Comparison of ENCODE assay signal across 1 cellular context in genomic region chr12:54159140-54159539, GRCh38.
TF ChIP-seq lines count a peak whose summit lies in the region.

No MANE protein-coding gene starts in this region.

TF ChIP-seq in K562, 482 proteins besides CTCF, POLR2A, EP300 and RAD21 (continued from another document and continues in another):
- TF ChIP-seq, protein P1, sequence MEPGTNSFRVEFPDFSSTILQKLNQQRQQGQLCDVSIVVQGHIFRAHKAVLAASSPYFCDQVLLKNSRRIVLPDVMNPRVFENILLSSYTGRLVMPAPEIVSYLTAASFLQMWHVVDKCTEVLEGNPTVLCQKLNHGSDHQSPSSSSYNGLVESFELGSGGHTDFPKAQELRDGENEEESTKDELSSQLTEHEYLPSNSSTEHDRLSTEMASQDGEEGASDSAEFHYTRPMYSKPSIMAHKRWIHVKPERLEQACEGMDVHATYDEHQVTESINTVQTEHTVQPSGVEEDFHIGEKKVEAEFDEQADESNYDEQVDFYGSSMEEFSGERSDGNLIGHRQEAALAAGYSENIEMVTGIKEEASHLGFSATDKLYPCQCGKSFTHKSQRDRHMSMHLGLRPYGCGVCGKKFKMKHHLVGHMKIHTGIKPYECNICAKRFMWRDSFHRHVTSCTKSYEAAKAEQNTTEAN (CRISPR knock-in tag; IDR thresholded peaks at IDR 0.05), result no peak
- TF ChIP-seq ARID1B (IDR thresholded peaks at IDR 0.05) (no peak), RUNX1 (IDR thresholded peaks at IDR 0.05; ENCODE audit: low read depth) (no peak), NR3C1 (CRISPR knock-in tag; IDR thresholded peaks at IDR 0.05) (no peak), RNF2 (IDR thresholded peaks at IDR 0.05) (no peak), EWSR1 (IDR thresholded peaks at IDR 0.05; ENCODE audit: borderline replicate concordance, low read depth, partially characterized antibody) (no peak), ZNF512 (tag; IDR thresholded peaks at IDR 0.05) (no peak), CHD2 (IDR thresholded peaks at IDR 0.05; ENCODE audit: low read depth, low read length) (no peak), SMARCA4 (IDR thresholded peaks at IDR 0.05) (no peak), PKNOX1 (IDR thresholded peaks at IDR 0.05) (peak; percentile 79), PRMT5 (CRISPR knock-in tag; IDR thresholded peaks at IDR 0.05) (no peak), ZNF561 (CRISPR knock-in tag; conservative IDR thresholded peaks at IDR 0.05) (no peak), GATAD2A (IDR thresholded peaks at IDR 0.05) (no peak), ASH1L (IDR thresholded peaks at IDR 0.05; ENCODE audit: borderline replicate concordance, low read depth, partially characterized antibody) (no peak), ZFP1 (CRISPR knock-in tag; IDR thresholded peaks at IDR 0.05) (no peak), MEIS2 (IDR thresholded peaks at IDR 0.05; ENCODE audit: partially characterized antibody) (peak; percentile 79), MAFK (IDR thresholded peaks at IDR 0.05; ENCODE audit: low read length) (no peak), E2F5 (CRISPR knock-in tag; IDR thresholded peaks at IDR 0.05) (no peak), LEF1 (IDR thresholded peaks at IDR 0.05) (no peak), USF2 (CRISPR knock-in tag; IDR thresholded peaks at IDR 0.05) (peak; percentile 96), DPF2 (IDR thresholded peaks at IDR 0.05) (no peak), ZBTB33 (CRISPR knock-in tag; IDR thresholded peaks at IDR 0.05) (no peak), SOX6 (IDR thresholded peaks at IDR 0.05) (no peak), TCF3 (CRISPR knock-in tag; IDR thresholded peaks at IDR 0.05) (no peak), ATF4 (CRISPR knock-in tag; IDR thresholded peaks at IDR 0.05) (no peak), HDGF (IDR thresholded peaks at IDR 0.05) (no peak), ZNF609 (CRISPR knock-in tag; IDR thresholded peaks at IDR 0.05; ENCODE audit: borderline replicate concordance) (no peak)
- TF ChIP-seq, protein P2, sequence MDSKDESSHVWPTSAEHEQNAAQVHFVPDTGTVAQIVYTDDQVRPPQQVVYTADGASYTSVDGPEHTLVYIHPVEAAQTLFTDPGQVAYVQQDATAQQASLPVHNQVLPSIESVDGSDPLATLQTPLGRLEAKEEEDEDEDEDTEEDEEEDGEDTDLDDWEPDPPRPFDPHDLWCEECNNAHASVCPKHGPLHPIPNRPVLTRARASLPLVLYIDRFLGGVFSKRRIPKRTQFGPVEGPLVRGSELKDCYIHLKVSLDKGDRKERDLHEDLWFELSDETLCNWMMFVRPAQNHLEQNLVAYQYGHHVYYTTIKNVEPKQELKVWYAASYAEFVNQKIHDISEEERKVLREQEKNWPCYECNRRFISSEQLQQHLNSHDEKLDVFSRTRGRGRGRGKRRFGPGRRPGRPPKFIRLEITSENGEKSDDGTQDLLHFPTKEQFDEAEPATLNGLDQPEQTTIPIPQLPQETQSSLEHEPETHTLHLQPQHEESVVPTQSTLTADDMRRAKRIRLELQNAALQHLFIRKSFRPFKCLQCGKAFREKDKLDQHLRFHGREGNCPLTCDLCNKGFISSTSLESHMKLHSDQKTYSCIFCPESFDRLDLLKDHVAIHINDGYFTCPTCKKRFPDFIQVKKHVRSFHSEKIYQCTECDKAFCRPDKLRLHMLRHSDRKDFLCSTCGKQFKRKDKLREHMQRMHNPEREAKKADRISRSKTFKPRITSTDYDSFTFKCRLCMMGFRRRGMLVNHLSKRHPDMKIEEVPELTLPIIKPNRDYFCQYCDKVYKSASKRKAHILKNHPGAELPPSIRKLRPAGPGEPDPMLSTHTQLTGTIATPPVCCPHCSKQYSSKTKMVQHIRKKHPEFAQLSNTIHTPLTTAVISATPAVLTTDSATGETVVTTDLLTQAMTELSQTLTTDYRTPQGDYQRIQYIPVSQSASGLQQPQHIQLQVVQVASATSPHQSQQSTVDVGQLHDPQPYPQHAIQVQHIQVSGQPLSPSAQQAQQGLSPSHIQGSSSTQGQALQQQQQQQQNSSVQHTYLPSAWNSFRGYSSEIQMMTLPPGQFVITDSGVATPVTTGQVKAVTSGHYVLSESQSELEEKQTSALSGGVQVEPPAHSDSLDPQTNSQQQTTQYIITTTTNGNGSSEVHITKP (IDR thresholded peaks at IDR 0.05; ENCODE audit: partially characterized antibody), result peak; percentile 29
- TF ChIP-seq, protein P3, sequence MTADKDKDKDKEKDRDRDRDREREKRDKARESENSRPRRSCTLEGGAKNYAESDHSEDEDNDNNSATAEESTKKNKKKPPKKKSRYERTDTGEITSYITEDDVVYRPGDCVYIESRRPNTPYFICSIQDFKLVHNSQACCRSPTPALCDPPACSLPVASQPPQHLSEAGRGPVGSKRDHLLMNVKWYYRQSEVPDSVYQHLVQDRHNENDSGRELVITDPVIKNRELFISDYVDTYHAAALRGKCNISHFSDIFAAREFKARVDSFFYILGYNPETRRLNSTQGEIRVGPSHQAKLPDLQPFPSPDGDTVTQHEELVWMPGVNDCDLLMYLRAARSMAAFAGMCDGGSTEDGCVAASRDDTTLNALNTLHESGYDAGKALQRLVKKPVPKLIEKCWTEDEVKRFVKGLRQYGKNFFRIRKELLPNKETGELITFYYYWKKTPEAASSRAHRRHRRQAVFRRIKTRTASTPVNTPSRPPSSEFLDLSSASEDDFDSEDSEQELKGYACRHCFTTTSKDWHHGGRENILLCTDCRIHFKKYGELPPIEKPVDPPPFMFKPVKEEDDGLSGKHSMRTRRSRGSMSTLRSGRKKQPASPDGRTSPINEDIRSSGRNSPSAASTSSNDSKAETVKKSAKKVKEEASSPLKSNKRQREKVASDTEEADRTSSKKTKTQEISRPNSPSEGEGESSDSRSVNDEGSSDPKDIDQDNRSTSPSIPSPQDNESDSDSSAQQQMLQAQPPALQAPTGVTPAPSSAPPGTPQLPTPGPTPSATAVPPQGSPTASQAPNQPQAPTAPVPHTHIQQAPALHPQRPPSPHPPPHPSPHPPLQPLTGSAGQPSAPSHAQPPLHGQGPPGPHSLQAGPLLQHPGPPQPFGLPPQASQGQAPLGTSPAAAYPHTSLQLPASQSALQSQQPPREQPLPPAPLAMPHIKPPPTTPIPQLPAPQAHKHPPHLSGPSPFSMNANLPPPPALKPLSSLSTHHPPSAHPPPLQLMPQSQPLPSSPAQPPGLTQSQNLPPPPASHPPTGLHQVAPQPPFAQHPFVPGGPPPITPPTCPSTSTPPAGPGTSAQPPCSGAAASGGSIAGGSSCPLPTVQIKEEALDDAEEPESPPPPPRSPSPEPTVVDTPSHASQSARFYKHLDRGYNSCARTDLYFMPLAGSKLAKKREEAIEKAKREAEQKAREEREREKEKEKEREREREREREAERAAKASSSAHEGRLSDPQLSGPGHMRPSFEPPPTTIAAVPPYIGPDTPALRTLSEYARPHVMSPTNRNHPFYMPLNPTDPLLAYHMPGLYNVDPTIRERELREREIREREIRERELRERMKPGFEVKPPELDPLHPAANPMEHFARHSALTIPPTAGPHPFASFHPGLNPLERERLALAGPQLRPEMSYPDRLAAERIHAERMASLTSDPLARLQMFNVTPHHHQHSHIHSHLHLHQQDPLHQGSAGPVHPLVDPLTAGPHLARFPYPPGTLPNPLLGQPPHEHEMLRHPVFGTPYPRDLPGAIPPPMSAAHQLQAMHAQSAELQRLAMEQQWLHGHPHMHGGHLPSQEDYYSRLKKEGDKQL (CRISPR knock-in tag; IDR thresholded peaks at IDR 0.05; ENCODE audit: borderline replicate concordance), result no peak
- TF ChIP-seq, protein P4, sequence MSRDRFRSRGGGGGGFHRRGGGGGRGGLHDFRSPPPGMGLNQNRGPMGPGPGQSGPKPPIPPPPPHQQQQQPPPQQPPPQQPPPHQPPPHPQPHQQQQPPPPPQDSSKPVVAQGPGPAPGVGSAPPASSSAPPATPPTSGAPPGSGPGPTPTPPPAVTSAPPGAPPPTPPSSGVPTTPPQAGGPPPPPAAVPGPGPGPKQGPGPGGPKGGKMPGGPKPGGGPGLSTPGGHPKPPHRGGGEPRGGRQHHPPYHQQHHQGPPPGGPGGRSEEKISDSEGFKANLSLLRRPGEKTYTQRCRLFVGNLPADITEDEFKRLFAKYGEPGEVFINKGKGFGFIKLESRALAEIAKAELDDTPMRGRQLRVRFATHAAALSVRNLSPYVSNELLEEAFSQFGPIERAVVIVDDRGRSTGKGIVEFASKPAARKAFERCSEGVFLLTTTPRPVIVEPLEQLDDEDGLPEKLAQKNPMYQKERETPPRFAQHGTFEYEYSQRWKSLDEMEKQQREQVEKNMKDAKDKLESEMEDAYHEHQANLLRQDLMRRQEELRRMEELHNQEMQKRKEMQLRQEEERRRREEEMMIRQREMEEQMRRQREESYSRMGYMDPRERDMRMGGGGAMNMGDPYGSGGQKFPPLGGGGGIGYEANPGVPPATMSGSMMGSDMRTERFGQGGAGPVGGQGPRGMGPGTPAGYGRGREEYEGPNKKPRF (IDR thresholded peaks at IDR 0.05; ENCODE audit: low read depth, low read length), result no peak
